ENCODE assay signal across 30 cellular contexts in genomic region chr3:69160107-69160506, GRCh38. TPM values are rescaled to one million over a fixed set of nuclear protein-coding genes. Genes with fewer than 3 reads are reported as not detected.
"Had no signal": no experiment of that assay in that cellular context is flagged by ENCODE, and none has a peak within 500 bp of the region (broad histone marks: within the 10 kb centered on the region; RNA-seq: fewer than 3 reads in every experiment).

No MANE protein-coding gene starts in this region.

- H3K27ac ChIP-seq: ascending aorta, body of pancreas, coronary artery, SJSA1 had no signal

- H3K27ac Mint-ChIP-seq: activated CD4-positive, alpha-beta T cell treated with anti-CD3 and anti-CD28 coated beads, Interleukin-2, amount 10 ng/mL, durations not matched to agents 24 days and 14 days; activated naive CD4-positive, alpha-beta T cell treated with anti-CD3 and anti-CD28 coated beads for 36 hours; T-helper 2 cell treated with Interferon-gamma antibody and Interleukin-4, amounts not matched to agents 5 μg/mL and 100 μg/mL, for 36 hours had no signal

- H3K36me3 ChIP-seq: ascending aorta, MG63, SJSA1 had no signal

- H3K9me3 ChIP-seq: ascending aorta, body of pancreas, MG63, SJSA1 had no signal

- ATAC-seq: body of pancreas, SK-N-SH treated with all-trans-retinoic acid at 6 μM for 48 hours had no signal

- DNase-seq: activated CD4-positive, alpha-beta T cell treated with anti-CD3 and anti-CD28 coated beads, Interleukin-2, amount 10 ng/mL, durations not matched to agents 24 days and 14 days; activated CD4-positive, alpha-beta T cell treated with anti-CD3 and anti-CD28 coated beads, Interleukin-2, amount 50 U/mL, for 48 hours; activated CD8-positive, alpha-beta memory T cell treated with anti-CD3 and anti-CD28 coated beads, Interleukin-2, amount 50 U/mL, for 4 hours; activated gamma-delta T cell; activated naive CD4-positive, alpha-beta T cell treated with anti-CD3 and anti-CD28 coated beads for 36 hours; activated T-cell treated with anti-CD3 and anti-CD28 coated beads, Interleukin-2, amount 50 U/mL, for 24 hours; amniotic stem cell; body of pancreas; central memory CD4-positive, alpha-beta T cell; MG63; MV-4-11; NCI-H1092 treated with DMSO at 0.1 percent for 48 hours; NCI-H1417 treated with DMSO at 0.1 percent for 48 hours; NCI-H1694; NCI-H2029 treated with DMSO at 0.1 percent for 48 hours; NCI-H345; NCI-H510A; NCI-H526 treated with DMSO at 0.1 percent for 48 hours; NCI-H82; SHP77; SW 1271 had no signal

- H3K27me3 ChIP-seq: ascending aorta, body of pancreas, MG63, SJSA1 had no signal

- H3K4me1 ChIP-seq: ascending aorta, body of pancreas, SJSA1 had no signal

- H3K4me3 Mint-ChIP-seq: activated CD4-positive, alpha-beta T cell treated with anti-CD3 and anti-CD28 coated beads, Interleukin-2, amount 10 ng/mL, durations not matched to agents 24 days and 14 days; activated naive CD4-positive, alpha-beta T cell treated with anti-CD3 and anti-CD28 coated beads for 36 hours; T-helper 2 cell treated with Interferon-gamma antibody and Interleukin-4, amounts not matched to agents 5 μg/mL and 100 μg/mL, for 36 hours had no signal

- H3K9me3 Mint-ChIP-seq: activated CD4-positive, alpha-beta T cell treated with anti-CD3 and anti-CD28 coated beads, Interleukin-2, amount 10 ng/mL, durations not matched to agents 24 days and 14 days; activated naive CD4-positive, alpha-beta T cell treated with anti-CD3 and anti-CD28 coated beads for 36 hours; activated T-cell treated with anti-CD3 and anti-CD28 coated beads, Interleukin-2, amount 50 U/mL, for 24 hours; T-helper 2 cell treated with Interferon-gamma antibody and Interleukin-4, amounts not matched to agents 5 μg/mL and 100 μg/mL, for 36 hours had no signal

- H3K4me3 ChIP-seq: ascending aorta, body of pancreas, coronary artery, MG63, SJSA1 had no signal

RNA-seq across cellular contexts. Expression of gene LMOD3, which starts 37.7 kb away (rescaled TPM):
- total RNA-seq: activated CD4-positive, alpha-beta T cell treated with anti-CD3 and anti-CD28 coated beads, Interleukin-2, amount 10 ng/mL, durations not matched to agents 24 days and 14 days; activated CD8-positive, alpha-beta memory T cell treated with anti-CD3 and anti-CD28 coated beads for 36 hours; activated naive CD4-positive, alpha-beta T cell treated with anti-CD3 and anti-CD28 coated beads for 36 hours; ascending aorta; bronchial epithelial cell; chondrocyte; SJSA1; T-helper 1 cell treated with Interleukin-12 subunit alpha and Interleukin-12 subunit beta and Interleukin-4 antibody, amounts not matched to agents 30 ng/mL and 1 ng/mL, for 36 hours had no signal
